Comparison of ENCODE assay signal across 10 cellular contexts in genomic region chr20:47336013-47336754, GRCh38. TPM values are rescaled to one million over a fixed set of nuclear protein-coding genes. Genes with fewer than 3 reads are reported as not detected.
DNase-seq lines count a peak whose midpoint lies in the region; TF ChIP-seq lines count a peak whose summit lies in the region.
"Had no signal": no experiment of that assay in that cellular context is flagged by ENCODE, and none has a peak within 500 bp of the region (broad histone marks: within the 10 kb centered on the region; RNA-seq: fewer than 3 reads in every experiment).

No MANE protein-coding gene starts in this region.

- DNase-seq in AG04450 (ENCODE audit: low read depth, low spot score) (no peak), SJSA1 (ENCODE audit: low read depth in 1 of 2, low spot score in 2 of 2) (peak in 1 of 2 experiments; percentile 57), foreskin melanocyte (peak; percentile 98), nucleus accumbens (lab: John Stamatoyannopoulos, UW) (peak in 53 of 56 donors; percentile 25 to 85 (median 65)), NCI-H82 (lab: John Stamatoyannopoulos, UW) (no peak), ureter (ENCODE audit: low spot score) (no peak), NCI-H2107 treated with DMSO at 0.1 percent for 48 hours (lab: John Stamatoyannopoulos, UW; ENCODE audit: unreplicated experiment) (no peak)
- no peak for DNase-seq in activated CD4-positive, alpha-beta memory T cell treated with anti-CD3 and anti-CD28 coated beads for 36 hours
- DNase-seq: RPMI8226 had no signal

- H3K9me3 ChIP-seq in AG04450 (ENCODE audit: control insufficient read depth, insufficient read depth, low read length): peaks cover 2% of the 10 kb centered on the region; the same call in 1 of the 2 replicates
- no peaks in the 10 kb centered on the region for H3K9me3 ChIP-seq in SJSA1 (replicated peaks)
- H3K9me3 ChIP-seq: BLaER1 treated with 17β-estradiol and CSF1 and Interleukin-3, amounts not matched to agents 10 nM and 100 nM had no signal

- intact Hi-C loops in activated CD4-positive, alpha-beta memory T cell treated with anti-CD3 and anti-CD28 coated beads for 36 hours (cut with micrococcal nuclease): no loop called here

- CTCF ChIA-PET in AG04450 (lab: Charles Lee): interaction anchor here (2.2 kb wide), 1 partner anchor 48 kb away, joined by 11 read pairs; no protein-coding TSS in a partner anchor
- CTCF ChIA-PET in activated CD4-positive, alpha-beta memory T cell treated with anti-CD3 and anti-CD28 coated beads for 36 hours (lab: Charles Lee): interaction anchor here (0.6 to 1.2 kb wide), 2 partner anchors 48 to 280 kb away, joined by 3 to 7 read pairs; no protein-coding TSS in a partner anchor

- peaks cover 47% of the 10 kb centered on the region for H3K4me1 ChIP-seq in SJSA1 (replicated peaks)

- H3K27ac Mint-ChIP-seq in activated CD4-positive, alpha-beta memory T cell treated with anti-CD3 and anti-CD28 coated beads for 36 hours: no peak overlapping the region

- H3K27me3 ChIP-seq in AG04450 (ENCODE audit: control insufficient read depth, insufficient read depth, low read length) (no peaks in the 10 kb centered on the region), SJSA1 (replicated peaks) (no peaks in the 10 kb centered on the region)
- H3K27me3 ChIP-seq: BLaER1 treated with 17β-estradiol and CSF1 and Interleukin-3, amounts not matched to agents 10 nM and 100 nM had no signal

- no peak for TF ChIP-seq CTCF in AG04450 (IDR thresholded peaks at IDR 0.05; ENCODE audit: low read depth, low read length)

- peaks cover 31% of the 10 kb centered on the region for H3K36me3 ChIP-seq in SJSA1

- peaks cover 21% of the 10 kb centered on the region for H3K36me3 Mint-ChIP-seq in activated CD4-positive, alpha-beta memory T cell treated with anti-CD3 and anti-CD28 coated beads for 36 hours

- no peaks in the 10 kb centered on the region for H3K9me3 Mint-ChIP-seq in activated CD4-positive, alpha-beta memory T cell treated with anti-CD3 and anti-CD28 coated beads for 36 hours

- peak overlapping the region; percentile 82 for H3K27ac ChIP-seq in AG04450 (ENCODE audit: low read depth, low read length)
- H3K27ac ChIP-seq in SJSA1: peak overlapping the region; percentile 94

- H3K27me3 Mint-ChIP-seq in activated CD4-positive, alpha-beta memory T cell treated with anti-CD3 and anti-CD28 coated beads for 36 hours: no peaks in the 10 kb centered on the region

- H3K4me3 ChIP-seq in AG04450 (ENCODE audit: low read depth, low read length): peak overlapping the region; percentile 14; the same call in 1 of the 2 replicates
- no peak overlapping the region for H3K4me3 ChIP-seq in SJSA1
- H3K4me3 ChIP-seq: BLaER1 treated with 17β-estradiol and CSF1 and Interleukin-3, amounts not matched to agents 10 nM and 100 nM had no signal

- peaks cover 32% of the 10 kb centered on the region for H3K4me1 Mint-ChIP-seq in activated CD4-positive, alpha-beta memory T cell treated with anti-CD3 and anti-CD28 coated beads for 36 hours (ENCODE audit: low read depth)

- POLR2A ChIA-PET in AG04450 (lab: Yijun Ruan, JAX): interaction anchor here (1.7 kb wide), 1 partner anchor 19 kb away, joined by 6 read pairs; no protein-coding TSS in a partner anchor
- POLR2A ChIA-PET in activated CD4-positive, alpha-beta memory T cell treated with anti-CD3 and anti-CD28 coated beads for 36 hours (lab: Charles Lee): no interaction called here

- no peak overlapping the region for H3K4me3 Mint-ChIP-seq in activated CD4-positive, alpha-beta memory T cell treated with anti-CD3 and anti-CD28 coated beads for 36 hours

RNA-seq across cellular contexts. Expression of gene ZMYND8, which starts 20.3 kb away (rescaled TPM):
- 20.3 and 23.1 TPM in 2 replicates for polyA plus RNA-seq in AG04450 (2011; rRNA removed)
- 30.3 and 30.6 TPM in 2 replicates for polyA minus RNA-seq in AG04450 (2011; rRNA and poly(A)+ RNA removed)
- 6.0 and 13.5 TPM in 2 replicates for total RNA-seq in SJSA1 (2014; rRNA removed; shearing (Covaris generic))
- 113 TPM for total RNA-seq in ureter
- 10 to 100 TPM; 28.1 to 29.6 TPM for total RNA-seq in activated CD4-positive, alpha-beta memory T cell treated with anti-CD3 and anti-CD28 coated beads for 36 hours

Comparison
In these comparisons a context has a peak if more than half of its experiments do, and no peak if none do; other contexts are left out.
1. DNase-seq: peak in foreskin melanocyte (single experiment) and nucleus accumbens (53 of 56); none in AG04450 (single experiment), NCI-H82 (single experiment), ureter (single experiment), NCI-H2107 treated with DMSO at 0.1 percent for 48 hours (single experiment) and activated CD4-positive, alpha-beta memory T cell treated with anti-CD3 and anti-CD28 coated beads for 36 hours (single experiment).